Comparison of ENCODE assay signal across 1 cellular context in genomic region chr3:192022412-192022811, GRCh38.
TF ChIP-seq lines count a peak whose summit lies in the region.

No MANE protein-coding gene starts in this region.

TF ChIP-seq in SK-N-SH, 30 proteins besides CTCF, POLR2A, EP300 and RAD21 (continued from another document):
- no peak for TF ChIP-seq TAF1 (IDR thresholded peaks at IDR 0.05; ENCODE audit: borderline replicate concordance, low read depth, low read length)
